ENCODE assay signal across 17 cellular contexts in the genomic region with DNA sequence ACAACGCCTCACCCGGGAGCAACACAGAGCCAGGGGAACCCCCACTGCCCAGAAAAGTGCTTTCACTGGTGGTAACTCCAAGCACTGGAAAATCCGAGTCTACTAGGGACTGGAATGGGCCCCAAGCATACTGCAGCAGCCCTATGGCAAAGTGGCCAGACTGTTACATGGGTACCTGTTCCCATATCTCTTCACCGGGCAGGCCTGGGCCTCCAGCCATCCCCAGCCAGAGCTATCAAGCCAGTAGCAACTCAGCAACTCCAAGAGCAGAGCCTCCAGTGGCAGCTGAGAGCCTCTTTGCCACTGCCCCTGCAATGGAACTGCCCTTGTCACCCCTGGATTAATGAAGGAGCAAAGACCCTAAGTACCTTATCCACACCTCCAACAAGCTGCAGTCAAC.
DNase-seq lines count a peak whose midpoint lies in the region; ATAC-seq and TF ChIP-seq lines count a peak whose summit lies in the region.
"Had no signal": no experiment of that assay in that cellular context is flagged by ENCODE, and none has a peak within 500 bp of the region (broad histone marks: within the 10 kb centered on the region; RNA-seq: fewer than 3 reads in every experiment).

No MANE protein-coding gene starts in this region.

- no peaks in the 10 kb centered on the region for H3K27me3 ChIP-seq in heart left ventricle

- H3K4me3 Mint-ChIP-seq in activated T-helper 17 cell treated with anti-CD3 and anti-CD28 coated beads, Interleukin-2, amount 50 U/mL, for 72 hours, result no peak overlapping the region
- H3K4me3 Mint-ChIP-seq in neural crest cell, result no peak overlapping the region
- H3K4me3 Mint-ChIP-seq: CD4-positive, alpha-beta memory T cell had no signal

- ATAC-seq in heart left ventricle (peak; percentile 68 to 88 (median 77)), left ventricle myocardium superior (peak; percentile 85), SK-N-SH treated with all-trans-retinoic acid at 6 μM for 48 hours (no peak), GM21367 (IDR thresholded peaks at IDR 0.05; ENCODE audit: unreplicated experiment) (no peak)
- ATAC-seq in activated T-helper 17 cell treated with anti-CD3 and anti-CD28 coated beads, Interleukin-2, amount 50 U/mL, for 72 hours (replicated peaks), result no peak
- ATAC-seq: HCT116 had no signal

- peaks cover 3% of the 10 kb centered on the region for H3K4me1 Mint-ChIP-seq in activated T-helper 17 cell treated with anti-CD3 and anti-CD28 coated beads, Interleukin-2, amount 50 U/mL, for 72 hours
- no peaks in the 10 kb centered on the region for H3K4me1 Mint-ChIP-seq in neural crest cell

- H3K36me3 Mint-ChIP-seq in activated T-helper 17 cell treated with anti-CD3 and anti-CD28 coated beads, Interleukin-2, amount 50 U/mL, for 72 hours (ENCODE audit: low read depth), result peaks cover 59% of the 10 kb centered on the region
- H3K36me3 Mint-ChIP-seq in neural crest cell (ENCODE audit: low read depth), result peaks cover 46% of the 10 kb centered on the region

- H3K36me3 ChIP-seq in heart left ventricle, result peaks cover 0 to 27% (median 3%) of the 10 kb centered on the region in 9 donors

- H3K9me3 Mint-ChIP-seq in activated T-helper 17 cell treated with anti-CD3 and anti-CD28 coated beads, Interleukin-2, amount 50 U/mL, for 72 hours, result no peaks in the 10 kb centered on the region
- peaks cover 19% of the 10 kb centered on the region for H3K9me3 Mint-ChIP-seq in neural crest cell

- H3K4me3 ChIP-seq in heart left ventricle, result no peak overlapping the region

- H3K27ac ChIP-seq in heart left ventricle, result peak overlapping the region in 4 of 12 donors; percentile 21 to 39 (median 30)

- WGBS in heart left ventricle, 4 donors, result 67 to 84% (median 77%) methylated on average over 4 of the region's 4 CpGs

- no peak for TF ChIP-seq POLR2A in heart left ventricle (IDR thresholded peaks at IDR 0.05)

- no peak for TF ChIP-seq CTCF in heart left ventricle (IDR thresholded peaks at IDR 0.05)
- TF ChIP-seq CTCF in neural crest cell (conservative IDR thresholded peaks at IDR 0.05), result no peak

- DNase-seq in heart left ventricle (peak in 4 of 5 donors; percentile 21 to 65 (median 50)), cardiac septum (ENCODE audit: low spot score) (no peak), left ventricle myocardium superior (peak; percentile 65), neural crest cell (ENCODE audit: low read depth, low spot score) (no peak), SW480 (ENCODE audit: low spot score) (no peak)
- DNase-seq: C1 segment of cervical spinal cord, Calu3, COR-L47, DMS53, DMS79 treated with DMSO at 0.1 percent for 48 hours, GF-D8, H7 had no signal

- intact Hi-C loops in heart left ventricle (cut with DNase I) (no loop called here), cardiac septum (cut with DNase I) (no loop called here), left ventricle myocardium superior (cut with micrococcal nuclease) (no loop called here)

- H3K27ac Mint-ChIP-seq in activated T-helper 17 cell treated with anti-CD3 and anti-CD28 coated beads, Interleukin-2, amount 50 U/mL, for 72 hours, result peak overlapping the region; percentile 53
- H3K27ac Mint-ChIP-seq in neural crest cell (ENCODE audit: unreplicated experiment), result peak overlapping the region; percentile 50
- H3K27ac Mint-ChIP-seq: CD4-positive, alpha-beta memory T cell had no signal

- H3K9me3 ChIP-seq in heart left ventricle, result peaks cover 0 to 24% (median 4%) of the 10 kb centered on the region in 12 donors

- no peaks in the 10 kb centered on the region for H3K27me3 Mint-ChIP-seq in activated T-helper 17 cell treated with anti-CD3 and anti-CD28 coated beads, Interleukin-2, amount 50 U/mL, for 72 hours
- no peaks in the 10 kb centered on the region for H3K27me3 Mint-ChIP-seq in neural crest cell (ENCODE audit: low read depth)
- H3K27me3 Mint-ChIP-seq: CD4-positive, alpha-beta memory T cell had no signal

- peaks cover 0 to 14% (median under 1%) of the 10 kb centered on the region in 12 donors for H3K4me1 ChIP-seq in heart left ventricle

TF ChIP-seq in SK-N-SH treated with all-trans-retinoic acid at 6 μM for 48 hours, 23 proteins besides CTCF, POLR2A, EP300 and RAD21 (continues in another document):
- TF ChIP-seq CSDC2 (CRISPR knock-in tag; IDR thresholded peaks at IDR 0.05), result no peak
- TF ChIP-seq OSR1 (CRISPR knock-in tag; IDR thresholded peaks at IDR 0.05), result no peak
- TF ChIP-seq, protein P1, sequence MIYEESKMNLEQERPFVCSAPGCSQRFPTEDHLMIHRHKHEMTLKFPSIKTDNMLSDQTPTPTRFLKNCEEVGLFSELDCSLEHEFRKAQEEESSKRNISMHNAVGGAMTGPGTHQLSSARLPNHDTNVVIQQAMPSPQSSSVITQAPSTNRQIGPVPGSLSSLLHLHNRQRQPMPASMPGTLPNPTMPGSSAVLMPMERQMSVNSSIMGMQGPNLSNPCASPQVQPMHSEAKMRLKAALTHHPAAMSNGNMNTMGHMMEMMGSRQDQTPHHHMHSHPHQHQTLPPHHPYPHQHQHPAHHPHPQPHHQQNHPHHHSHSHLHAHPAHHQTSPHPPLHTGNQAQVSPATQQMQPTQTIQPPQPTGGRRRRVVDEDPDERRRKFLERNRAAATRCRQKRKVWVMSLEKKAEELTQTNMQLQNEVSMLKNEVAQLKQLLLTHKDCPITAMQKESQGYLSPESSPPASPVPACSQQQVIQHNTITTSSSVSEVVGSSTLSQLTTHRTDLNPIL (CRISPR knock-in tag; IDR thresholded peaks at IDR 0.05; ENCODE audit: low read depth), result no peak
- TF ChIP-seq TCF4 (CRISPR knock-in tag; IDR thresholded peaks at IDR 0.05; ENCODE audit: borderline replicate concordance), result no peak
- TF ChIP-seq ARNTL (CRISPR knock-in tag; IDR thresholded peaks at IDR 0.05; ENCODE audit: borderline replicate concordance, low read depth), result no peak
- no peak for TF ChIP-seq RARB (CRISPR knock-in tag; IDR thresholded peaks at IDR 0.05)
- TF ChIP-seq ZNF565 (CRISPR knock-in tag; conservative IDR thresholded peaks at IDR 0.05; ENCODE audit: low read depth), result no peak
- TF ChIP-seq TSHZ2 (CRISPR knock-in tag; IDR thresholded peaks at IDR 0.05), result no peak
- TF ChIP-seq ZNF70 (CRISPR knock-in tag; IDR thresholded peaks at IDR 0.05), result no peak
- TF ChIP-seq CSRNP3 (CRISPR knock-in tag; IDR thresholded peaks at IDR 0.05), result no peak
- no peak for TF ChIP-seq ESRRG (CRISPR knock-in tag; IDR thresholded peaks at IDR 0.05)
- TF ChIP-seq PPARA (CRISPR knock-in tag; IDR thresholded peaks at IDR 0.05; ENCODE audit: borderline replicate concordance), result no peak
- TF ChIP-seq ZFP30 (CRISPR knock-in tag; IDR thresholded peaks at IDR 0.05), result no peak
- TF ChIP-seq POU6F1 (CRISPR knock-in tag; IDR thresholded peaks at IDR 0.05; ENCODE audit: borderline replicate concordance, low read depth), result no peak

Comparison
In these comparisons a context has a peak if more than half of its experiments do, and no peak if none do; other contexts are left out.
1. DNase-seq: peak in heart left ventricle (4 of 5) and left ventricle myocardium superior (single experiment); none in cardiac septum (single experiment), neural crest cell (single experiment) and SW480 (single experiment).
2. ATAC-seq: peak in heart left ventricle (4 of 4) and left ventricle myocardium superior (single experiment); none in activated T-helper 17 cell treated with anti-CD3 and anti-CD28 coated beads, Interleukin-2, amount 50 U/mL, for 72 hours (single experiment), SK-N-SH treated with all-trans-retinoic acid at 6 μM for 48 hours (single experiment) and GM21367 (single experiment).